ENCODE assay signal across 20 cellular contexts in genomic region chr1:47763456-47764171, GRCh38.
DNase-seq lines count a peak whose midpoint lies in the region; ATAC-seq and TF ChIP-seq lines count a peak whose summit lies in the region.
"Had no signal": no experiment of that assay in that cellular context is flagged by ENCODE, and none has a peak within 500 bp of the region (broad histone marks: within the 10 kb centered on the region; RNA-seq: fewer than 3 reads in every experiment).

No MANE protein-coding gene starts in this region.

- H3K4me1 ChIP-seq in breast epithelium: no peaks in the 10 kb centered on the region
- H3K4me1 ChIP-seq: Caco-2 had no signal

- DNase-seq in H4 (ENCODE audit: low spot score) (peak; percentile 39), breast epithelium (ENCODE audit: low spot score in 2 of 2) (peak; percentile 50 to 91), Right ventricle myocardium superior (no peak), posterior vena cava (ENCODE audit: low spot score) (peak; percentile 66), dedifferentiated amniotic fluid mesenchymal stem cell (ENCODE audit: extremely low spot score) (no peak)
- DNase-seq in activated CD8-positive, alpha-beta memory T cell treated with anti-CD3 and anti-CD28 coated beads, Interleukin-2, amount 50 U/mL, for 48 hours: no peak
- no peak for DNase-seq in stimulated activated CD4-positive, alpha-beta T cell treated with anti-CD3 and anti-CD28 coated beads, Interleukin-2, amount 100 ng/mL, for 48 hours
- DNase-seq in stimulated activated naive CD4-positive, alpha-beta T cell (lab: John Stamatoyannopoulos, UW): no peak
- DNase-seq: activated CD4-positive, alpha-beta memory T cell treated with anti-CD3 and anti-CD28 coated beads, Interleukin-2, amount 10 ng/mL, durations not matched to agents 7 days and 5 days; activated naive CD8-positive, alpha-beta T cell treated with anti-CD3 and anti-CD28 coated beads, Interleukin-2, amount 10 ng/mL, durations not matched to agents 7 days and 5 days; AML-193; Caco-2; GF-D8; HCEC 1CT; head of caudate nucleus; islet precursor cell; NCI-H1436 treated with DMSO at 0.1 percent for 48 hours; NCI-H510A treated with DMSO at 0.1 percent for 48 hours; occipital lobe had no signal

- no peaks in the 10 kb centered on the region for H3K9me3 ChIP-seq in breast epithelium
- H3K9me3 ChIP-seq: Caco-2, tibial nerve had no signal

- H3K27ac ChIP-seq in breast epithelium: peak overlapping the region; percentile 60 to 78
- H3K27ac ChIP-seq: tibial nerve had no signal

- ATAC-seq in Right ventricle myocardium superior (ENCODE audit: poor library complexity): peak; percentile 32

- H3K36me3 ChIP-seq in breast epithelium: no peaks in the 10 kb centered on the region
- H3K36me3 ChIP-seq: tibial nerve had no signal

- no peaks in the 10 kb centered on the region for H3K27me3 ChIP-seq in breast epithelium
- H3K27me3 ChIP-seq: tibial nerve had no signal

- no peak overlapping the region for H3K4me3 ChIP-seq in breast epithelium
- H3K4me3 ChIP-seq: tibial nerve had no signal

- no peak for TF ChIP-seq CTCF in breast epithelium (IDR thresholded peaks at IDR 0.05)

- TF ChIP-seq POLR2A in breast epithelium (IDR thresholded peaks at IDR 0.05): no peak

- intact Hi-C loops in breast epithelium (cut with DNase I; ENCODE audit: low total_unique reads): no loop called here
- intact Hi-C loops in Right ventricle myocardium superior (cut with DNase I): no loop called here
- intact Hi-C loops in posterior vena cava (cut with DNase I): no loop called here

Comparison
In these comparisons a context has a peak if more than half of its experiments do, and no peak if none do; other contexts are left out.
1. DNase-seq: peak in H4 (single experiment), breast epithelium (2 of 2) and posterior vena cava (single experiment); none in Right ventricle myocardium superior (single experiment), dedifferentiated amniotic fluid mesenchymal stem cell (single experiment), activated CD8-positive, alpha-beta memory T cell treated with anti-CD3 and anti-CD28 coated beads, Interleukin-2, amount 50 U/mL, for 48 hours (single experiment), stimulated activated CD4-positive, alpha-beta T cell treated with anti-CD3 and anti-CD28 coated beads, Interleukin-2, amount 100 ng/mL, for 48 hours (0 of 2) and stimulated activated naive CD4-positive, alpha-beta T cell (0 of 6).